Comparison of ENCODE assay signal across 8 cellular contexts in genomic region chr10:78033623-78034470, GRCh38. TPM values are rescaled to one million over a fixed set of nuclear protein-coding genes. Genes with fewer than 3 reads are reported as not detected.
DNase-seq lines count a peak whose midpoint lies in the region; ATAC-seq and TF ChIP-seq lines count a peak whose summit lies in the region.

RPS24 (plus strand) TSS chr10:78033863; CDS start chr10:78033902, 39 bp downstream.

- ATAC-seq in GM23338 (peak; percentile 83), naive B cell (ENCODE audit: low read depth in 2 of 2) (peak; percentile 87)
- ATAC-seq in stimulated activated memory B cell treated with anti-CD40 and anti-IgM and Interleukin-4, amounts not matched to agents 10 μg/mL and 1 μg/mL and 100 μg/mL, for 72 hours: peak; percentile 97

- peaks cover 44% of the 10 kb centered on the region for H3F3A ChIP-seq in DOHH2 (ENCODE audit: control insufficient read depth, insufficient read depth)
- peaks cover 45% of the 10 kb centered on the region for H3F3A ChIP-seq in GM23338 (replicated peaks; ENCODE audit: low read depth)

- H3K27me3 ChIP-seq in DOHH2 (ENCODE audit: control insufficient read depth, low read length) (no peaks in the 10 kb centered on the region), GM23338 (ENCODE audit: insufficient read depth) (no peaks in the 10 kb centered on the region)

- H3K27ac Mint-ChIP-seq in GM23338 (peak within 1 kb of the TSS; percentile 93), naive B cell (peak within 1 kb of the TSS; percentile 46 to 94 (median 88))
- peak within 1 kb of the TSS; percentile 90 for H3K27ac Mint-ChIP-seq in stimulated activated memory B cell treated with anti-CD40 and anti-IgM and Interleukin-4, amounts not matched to agents 10 μg/mL and 1 μg/mL and 100 μg/mL, for 72 hours

- H3K4me1 ChIP-seq in DOHH2 (ENCODE audit: control insufficient read depth, low read length): peaks cover 42% of the 10 kb centered on the region
- peaks cover 43% of the 10 kb centered on the region for H3K4me1 ChIP-seq in GM23338 (ENCODE audit: insufficient read depth)

- peaks cover 57% of the 10 kb centered on the region for H3K79me2 ChIP-seq in DOHH2 (ENCODE audit: control insufficient read depth, low read length)
- peaks cover 54% of the 10 kb centered on the region for H3K79me2 ChIP-seq in GM23338 (replicated peaks; ENCODE audit: insufficient read depth)

- DNase-seq in GM23338 (ENCODE audit: low spot score) (peak; percentile 98), LHCN-M2 (ENCODE audit: low read depth) (peak; percentile 96), RPMI8226 (peak; percentile 95), fibroblast of gingiva (ENCODE audit: low read depth) (peak; percentile 97), naive B cell (peak; percentile 97)
- DNase-seq in activated T-helper 1 cell treated with anti-CD3 and anti-CD28 coated beads, Interleukin-2, amount 50 U/mL, for 16 hours (ENCODE audit: low read depth in 1 of 2, low spot score in 1 of 2): peak; percentile 85 to 89

- H3K9me2 ChIP-seq in DOHH2 (replicated peaks; ENCODE audit: control insufficient read depth, low read length) (no peaks in the 10 kb centered on the region), GM23338 (ENCODE audit: insufficient read depth) (no peaks in the 10 kb centered on the region)

- H3K4me1 Mint-ChIP-seq in GM23338 (peaks cover 37% of the 10 kb centered on the region), naive B cell (peaks cover 39 to 55% (median 41%) of the 10 kb centered on the region in 3 donors)
- H3K4me1 Mint-ChIP-seq in stimulated activated memory B cell treated with anti-CD40 and anti-IgM and Interleukin-4, amounts not matched to agents 10 μg/mL and 1 μg/mL and 100 μg/mL, for 72 hours: peaks cover 48% of the 10 kb centered on the region

- H4K20me1 ChIP-seq in DOHH2 (ENCODE audit: control insufficient read depth, insufficient read depth, low read depth, low read length) (peaks cover 40% of the 10 kb centered on the region), GM23338 (replicated peaks; ENCODE audit: insufficient read depth) (peaks cover 45% of the 10 kb centered on the region)

- H3K27ac ChIP-seq in DOHH2 (ENCODE audit: low read depth, low read length) (peak within 1 kb of the TSS; percentile 55), GM23338 (ENCODE audit: low read depth) (peak within 1 kb of the TSS; percentile 79)

- no peaks in the 10 kb centered on the region for H3K9me3 Mint-ChIP-seq in GM23338
- H3K9me3 Mint-ChIP-seq in naive B cell: peaks cover 0 to 3% (median 0%) of the 10 kb centered on the region in 7 donors
- no peaks in the 10 kb centered on the region for H3K9me3 Mint-ChIP-seq in stimulated activated memory B cell treated with anti-CD40 and anti-IgM and Interleukin-4, amounts not matched to agents 10 μg/mL and 1 μg/mL and 100 μg/mL, for 72 hours

- no peak within 1 kb of the TSS for H2AFZ ChIP-seq in GM23338

- peak within 1 kb of the TSS; percentile 72 for H3K4me2 ChIP-seq in DOHH2 (ENCODE audit: low read length)
- H3K4me2 ChIP-seq in GM23338: peak within 1 kb of the TSS; percentile 98

- peaks cover 22% of the 10 kb centered on the region for H3K27me3 Mint-ChIP-seq in GM23338 (ENCODE audit: insufficient read depth, low read depth, poor library complexity)
- no peaks in the 10 kb centered on the region for H3K27me3 Mint-ChIP-seq in naive B cell
- no peaks in the 10 kb centered on the region for H3K27me3 Mint-ChIP-seq in stimulated activated memory B cell treated with anti-CD40 and anti-IgM and Interleukin-4, amounts not matched to agents 10 μg/mL and 1 μg/mL and 100 μg/mL, for 72 hours

- H3K36me3 ChIP-seq in DOHH2 (ENCODE audit: control insufficient read depth, low read length) (peaks cover 53% of the 10 kb centered on the region), GM23338 (ENCODE audit: insufficient read depth) (peaks cover 42% of the 10 kb centered on the region)

- H3K36me3 Mint-ChIP-seq in GM23338 (ENCODE audit: low read depth) (peaks cover 52% of the 10 kb centered on the region), naive B cell (peaks cover 3 to 22% of the 10 kb centered on the region in 2 donors)
- H3K36me3 Mint-ChIP-seq in stimulated activated memory B cell treated with anti-CD40 and anti-IgM and Interleukin-4, amounts not matched to agents 10 μg/mL and 1 μg/mL and 100 μg/mL, for 72 hours: peaks cover 46% of the 10 kb centered on the region

- TF ChIP-seq CTCF in DOHH2 (IDR thresholded peaks at IDR 0.05; ENCODE audit: low read depth, low read length, poor library complexity, severe bottlenecking) (no peak), GM23338 (conservative IDR thresholded peaks at IDR 0.05; ENCODE audit: low read depth in 2 of 2) (no peak)

- peak within 1 kb of the TSS; percentile 83 for H3K4me3 ChIP-seq in DOHH2 (ENCODE audit: low read length)
- H3K4me3 ChIP-seq in GM23338: peak within 1 kb of the TSS; percentile 94

- H3K9me3 ChIP-seq in DOHH2 (ENCODE audit: control insufficient read depth, insufficient read depth, low read length): no peaks in the 10 kb centered on the region

- H3K4me3 Mint-ChIP-seq in GM23338 (peak within 1 kb of the TSS; percentile 100), naive B cell (peak within 1 kb of the TSS; percentile 90 to 97 (median 95))
- peak within 1 kb of the TSS; percentile 87 for H3K4me3 Mint-ChIP-seq in stimulated activated memory B cell treated with anti-CD40 and anti-IgM and Interleukin-4, amounts not matched to agents 10 μg/mL and 1 μg/mL and 100 μg/mL, for 72 hours

TF ChIP-seq in GM23338, 12 proteins besides CTCF, POLR2A, EP300 and RAD21:
- TF ChIP-seq POLR2AphosphoS5 (IDR thresholded peaks at IDR 0.05; ENCODE audit: low read depth) (peak; percentile 98), REST (IDR thresholded peaks at IDR 0.05; ENCODE audit: unreplicated experiment) (no peak), ZNF114 (CRISPR knock-in tag; IDR thresholded peaks at IDR 0.05) (no peak), ETS1 (IDR thresholded peaks at IDR 0.05) (no peak)

RNA-seq across cellular contexts. Expression of gene RPS24, which starts in this region (rescaled TPM):
- total RNA-seq in GM23338 (2014; rRNA removed; shearing (Covaris generic)): 2,185 and 2,362 TPM in 2 replicates
- 3,638 and 3,797 TPM in 2 replicates for polyA plus RNA-seq in GM23338 (2016; fragmentation: Nextera tagmentation; extraction: Ambion mirVana)
- 1,654 and 1,870 TPM in 2 replicates for total RNA-seq in LHCN-M2 (2014; rRNA removed)
- 2,146 TPM for polyA plus RNA-seq in LHCN-M2 (2012)
- 1,000 to 10,000 TPM in 2 of 6 donors, 100 to 1,000 TPM in 4; 784 to 1,204 (median 985) TPM for polyA plus RNA-seq in naive B cell (ENCODE audit: low read depth in 6 of 6)

Comparison
In these comparisons a context has a peak if more than half of its experiments do, and no peak if none do; other contexts are left out.
1. Peak in every context shown above with its lines: DNase-seq, ATAC-seq, H3K4me3 ChIP-seq and H3K27ac ChIP-seq.